28 cellular contexts compared by ENCODE assay signal in the genomic region with DNA sequence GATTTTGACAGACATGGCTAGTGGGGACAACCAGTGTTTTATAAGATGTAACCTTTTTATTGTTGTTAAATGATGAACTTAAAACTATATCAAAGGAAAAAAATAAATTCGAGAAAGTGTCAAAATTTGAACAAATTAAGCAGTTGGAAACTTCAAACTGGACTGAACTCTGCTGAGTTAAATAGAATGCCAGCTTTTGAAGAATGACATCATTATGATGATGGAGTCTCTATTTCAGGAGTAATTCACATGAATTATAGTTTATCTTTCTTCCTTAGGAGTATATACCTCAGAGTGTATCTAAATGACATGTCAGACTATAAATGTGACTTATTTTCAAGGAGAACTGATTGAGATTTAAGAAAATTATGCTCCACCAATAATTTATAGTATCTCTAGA.
"Had no signal": no experiment of that assay in that cellular context is flagged by ENCODE, and none has a peak within 500 bp of the region (broad histone marks: within the 10 kb centered on the region; RNA-seq: fewer than 3 reads in every experiment).

No MANE protein-coding gene starts in this region.

- H3K27ac ChIP-seq: left lung, lower lobe of right lung, pancreas, prostate gland, sigmoid colon, spleen, tibial nerve, upper lobe of left lung had no signal

- ATAC-seq: left colon; left lung; lower lobe of right lung; naive thymus-derived CD8-positive, alpha-beta T cell; pancreas; right cardiac atrium; stimulated activated memory B cell treated with anti-CD40 and anti-IgM and Interleukin-4, amounts not matched to agents 10 μg/mL and 1 μg/mL and 100 μg/mL, for 72 hours; stimulated activated naive CD8-positive, alpha-beta T cell treated with anti-CD3 and anti-CD28 coated beads, Interleukin-15, amount 100 ng/mL, for 72 hours had no signal

- H3K9me3 Mint-ChIP-seq: nephron; neural crest cell; stimulated activated memory B cell treated with anti-CD40 and anti-IgM and Interleukin-4, amounts not matched to agents 10 μg/mL and 1 μg/mL and 100 μg/mL, for 72 hours; stimulated activated naive CD8-positive, alpha-beta T cell treated with anti-CD3 and anti-CD28 coated beads, Interleukin-15, amount 100 ng/mL, for 72 hours had no signal

- DNase-seq: hypothalamus; immature natural killer cell; kidney; left colon; left lung; lower lobe of right lung; mammary epithelial cell; mesenchymal stem cell; naive thymus-derived CD8-positive, alpha-beta T cell; nucleus accumbens; pancreas; posterior cingulate gyrus; retina; right cardiac atrium; sigmoid colon; small intestine; spleen; stimulated activated CD4-positive, alpha-beta T cell treated with anti-CD3 and anti-CD28 coated beads, Interleukin-4, amount 100 ng/mL, for 24 hours; stimulated activated naive CD4-positive, alpha-beta T cell treated with Interleukin-2 at 50 U/mL for 16 hours; stimulated activated naive CD8-positive, alpha-beta T cell treated with anti-CD3 and anti-CD28 coated beads, Interleukin-15, amount 100 ng/mL, for 72 hours; substantia nigra; upper lobe of left lung had no signal

- H3K4me1 Mint-ChIP-seq: immature natural killer cell; nephron; stimulated activated memory B cell treated with anti-CD40 and anti-IgM and Interleukin-4, amounts not matched to agents 10 μg/mL and 1 μg/mL and 100 μg/mL, for 72 hours had no signal

- H3K27me3 ChIP-seq: left lung, pancreas, sigmoid colon, spleen, tibial nerve, upper lobe of left lung had no signal

- H3K4me1 ChIP-seq: left lung, lower lobe of right lung, pancreas, prostate gland, sigmoid colon, spleen, tibial nerve, upper lobe of left lung had no signal

- H3K27ac Mint-ChIP-seq: immature natural killer cell; nephron; stimulated activated memory B cell treated with anti-CD40 and anti-IgM and Interleukin-4, amounts not matched to agents 10 μg/mL and 1 μg/mL and 100 μg/mL, for 72 hours had no signal

- FAIRE-seq: islet of Langerhans, kidney, pancreas, small intestine had no signal

- H3K36me3 ChIP-seq: left lung, lower lobe of right lung, pancreas, prostate gland, sigmoid colon, spleen, tibial nerve, upper lobe of left lung had no signal

- H3K4me3 ChIP-seq: left lung, lower lobe of right lung, pancreas, prostate gland, sigmoid colon, spleen, tibial nerve, upper lobe of left lung had no signal

- H3K27me3 Mint-ChIP-seq: naive thymus-derived CD8-positive, alpha-beta T cell; stimulated activated memory B cell treated with anti-CD40 and anti-IgM and Interleukin-4, amounts not matched to agents 10 μg/mL and 1 μg/mL and 100 μg/mL, for 72 hours; stimulated activated naive CD8-positive, alpha-beta T cell treated with anti-CD3 and anti-CD28 coated beads, Interleukin-15, amount 100 ng/mL, for 72 hours had no signal

- H3K9me3 ChIP-seq: left lung, lower lobe of right lung, pancreas, prostate gland, sigmoid colon, spleen, tibial nerve, upper lobe of left lung had no signal

- H3K36me3 Mint-ChIP-seq: immature natural killer cell; stimulated activated memory B cell treated with anti-CD40 and anti-IgM and Interleukin-4, amounts not matched to agents 10 μg/mL and 1 μg/mL and 100 μg/mL, for 72 hours had no signal

- H3K4me3 Mint-ChIP-seq: immature natural killer cell; naive thymus-derived CD8-positive, alpha-beta T cell; nephron; neural crest cell; stimulated activated memory B cell treated with anti-CD40 and anti-IgM and Interleukin-4, amounts not matched to agents 10 μg/mL and 1 μg/mL and 100 μg/mL, for 72 hours; stimulated activated naive CD8-positive, alpha-beta T cell treated with anti-CD3 and anti-CD28 coated beads, Interleukin-15, amount 100 ng/mL, for 72 hours had no signal
